Comparison of ENCODE assay signal across 27 cellular contexts in genomic region chr5:152546493-152546892, GRCh38.
"Had no signal": no experiment of that assay in that cellular context is flagged by ENCODE, and none has a peak within 500 bp of the region (broad histone marks: within the 10 kb centered on the region; RNA-seq: fewer than 3 reads in every experiment).

No MANE protein-coding gene starts in this region.

- H3K4me3 ChIP-seq: PC-9 had no signal

- DNase-seq: activated CD4-positive, alpha-beta T cell treated with anti-CD3 and anti-CD28 coated beads for 1 hour; activated CD4-positive, alpha-beta T cell treated with anti-CD3 and anti-CD28 coated beads, Interleukin-2, amount 10 ng/mL, durations not matched to agents 7 days and 5 days; activated CD4-positive, alpha-beta T cell treated with anti-CD3 and anti-CD28 coated beads, Interleukin-2, amount 50 U/mL, for 48 hours; activated CD4-positive, CD25-positive, alpha-beta regulatory T cell; activated CD8-positive, alpha-beta memory T cell treated with anti-CD3 and anti-CD28 coated beads, Interleukin-2, amount 50 U/mL, for 4 hours; activated CD8-positive, alpha-beta T cell treated with anti-CD3 and anti-CD28 coated beads, Interleukin-2, amount 10 ng/mL, durations not matched to agents 7 days and 5 days; activated gamma-delta T cell treated with Interleukin-2 at 50 U/mL for 16 hours; activated naive CD4-positive, alpha-beta T cell treated with anti-CD3 and anti-CD28 coated beads for 36 hours; activated T-cell treated with anti-CD3 and anti-CD28 coated beads for 4 hours; activated T-cell treated with anti-CD3 and anti-CD28 coated beads, Interleukin-2, amount 50 U/mL, for 4 hours; amniotic stem cell; aorta; Karpas-422; KBM-7; MM.1S; NCI-H1105; NCI-H1417 treated with DMSO at 0.1 percent for 48 hours; NCI-H2081 treated with DMSO at 0.1 percent for 48 hours; NCI-H226; PC-9; SIG-M5; T1000; WERI-Rb-1 had no signal

- H3K4me2 ChIP-seq: PC-9 had no signal

- H3K27ac Mint-ChIP-seq: activated CD4-positive, alpha-beta T cell treated with anti-CD3 and anti-CD28 coated beads, Interleukin-2, amount 10 ng/mL, durations not matched to agents 7 days and 5 days; activated CD8-positive, alpha-beta T cell treated with anti-CD3 and anti-CD28 coated beads, Interleukin-2, amount 10 ng/mL, durations not matched to agents 7 days and 5 days; activated naive CD4-positive, alpha-beta T cell treated with anti-CD3 and anti-CD28 coated beads for 36 hours; activated naive CD4-positive, alpha-beta T cell treated with anti-CD3 and anti-CD28 coated beads, Interleukin-2, amount 50 U/mL, for 72 hours; activated T-helper 1 cell treated with anti-CD3 and anti-CD28 coated beads, Interleukin-12 subunit alpha, Interleukin-12 subunit beta, Interleukin-2, Interleukin-4 antibody, amounts not matched to agents 30 ng/mL and 10 ng/mL and 1 ng/mL, durations not matched to agents 14 hours and 24 hours and 36 hours had no signal

- H3K36me3 Mint-ChIP-seq: activated naive CD4-positive, alpha-beta T cell treated with anti-CD3 and anti-CD28 coated beads, Interleukin-2, amount 50 U/mL, for 72 hours had no signal

- H3K36me3 ChIP-seq: WERI-Rb-1 had no signal

- ATAC-seq: activated CD8-positive, alpha-beta T cell treated with anti-CD3 and anti-CD28 coated beads, Interleukin-2, amount 10 ng/mL, durations not matched to agents 7 days and 5 days; activated naive CD4-positive, alpha-beta T cell treated with anti-CD3 and anti-CD28 coated beads, Interleukin-2, amount 50 U/mL, for 72 hours; activated T-cell treated with anti-CD3 and anti-CD28 coated beads, Interleukin-2, amount 50 U/mL, for 4 hours; Right ventricle myocardium inferior had no signal

- H3K9me3 Mint-ChIP-seq: activated CD4-positive, alpha-beta T cell treated with anti-CD3 and anti-CD28 coated beads, Interleukin-2, amount 10 ng/mL, durations not matched to agents 7 days and 5 days; activated naive CD4-positive, alpha-beta T cell treated with anti-CD3 and anti-CD28 coated beads for 36 hours; activated T-cell treated with anti-CD3 and anti-CD28 coated beads, Interleukin-2, amount 50 U/mL, for 4 hours; activated T-helper 1 cell treated with anti-CD3 and anti-CD28 coated beads, Interleukin-12 subunit alpha, Interleukin-12 subunit beta, Interleukin-2, Interleukin-4 antibody, amounts not matched to agents 30 ng/mL and 10 ng/mL and 1 ng/mL, durations not matched to agents 14 hours and 24 hours and 36 hours had no signal

- H2AFZ ChIP-seq: PC-9 had no signal

- H3K27ac ChIP-seq: PC-9, RWPE1, WERI-Rb-1 had no signal

- H3K4me1 Mint-ChIP-seq: activated CD4-positive, alpha-beta T cell treated with anti-CD3 and anti-CD28 coated beads, Interleukin-2, amount 10 ng/mL, durations not matched to agents 7 days and 5 days had no signal

- H3K4me3 Mint-ChIP-seq: activated CD4-positive, alpha-beta T cell treated with anti-CD3 and anti-CD28 coated beads, Interleukin-2, amount 10 ng/mL, durations not matched to agents 7 days and 5 days; activated CD8-positive, alpha-beta T cell treated with anti-CD3 and anti-CD28 coated beads, Interleukin-2, amount 10 ng/mL, durations not matched to agents 7 days and 5 days; activated naive CD4-positive, alpha-beta T cell treated with anti-CD3 and anti-CD28 coated beads for 36 hours; activated T-cell treated with anti-CD3 and anti-CD28 coated beads, Interleukin-2, amount 50 U/mL, for 4 hours; activated T-helper 1 cell treated with anti-CD3 and anti-CD28 coated beads, Interleukin-12 subunit alpha, Interleukin-12 subunit beta, Interleukin-2, Interleukin-4 antibody, amounts not matched to agents 30 ng/mL and 10 ng/mL and 1 ng/mL, durations not matched to agents 14 hours and 24 hours and 36 hours had no signal
